In the genomic region with DNA sequence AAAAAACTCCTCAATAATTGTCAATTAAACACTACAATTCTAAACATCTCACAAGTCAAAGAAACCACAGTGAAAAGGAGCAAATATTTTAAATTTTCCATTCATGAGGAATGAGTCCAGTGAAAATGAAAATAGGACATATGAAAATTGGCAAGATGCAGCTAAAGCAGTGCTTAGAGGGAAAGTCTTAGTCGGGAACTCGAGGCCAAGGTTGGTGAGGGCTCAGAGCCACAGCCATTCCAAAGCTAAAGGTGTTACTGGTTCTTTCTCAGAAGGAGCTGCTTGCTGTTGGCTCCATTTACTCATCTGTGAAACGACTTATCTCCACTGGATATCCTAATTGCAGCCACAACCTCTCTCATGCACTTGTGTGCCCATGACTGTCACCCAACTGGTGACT, we compare ENCODE assay signal across 9 cellular contexts. TPM values are rescaled to one million over a fixed set of nuclear protein-coding genes. Genes with fewer than 3 reads are reported as not detected.
"Had no signal": no experiment of that assay in that cellular context is flagged by ENCODE, and none has a peak within 500 bp of the region (broad histone marks: within the 10 kb centered on the region; RNA-seq: fewer than 3 reads in every experiment).

No MANE protein-coding gene starts in this region.

- FAIRE-seq: G401.6, GM12878, GM12891, GM12892, GM18507, GM19239 had no signal

- DNase-seq: GDM1, GF-D8 had no signal

- H3K4me3 ChIP-seq: GM12878 had no signal

- ATAC-seq: GM12878 had no signal

RNA-seq across cellular contexts. Expression of a gene that starts 6.5 kb away (rescaled TPM):
- total RNA-seq: G401, GM12878 had no signal
- polyA plus RNA-seq: GM12878 had no signal
